In the genomic region with DNA sequence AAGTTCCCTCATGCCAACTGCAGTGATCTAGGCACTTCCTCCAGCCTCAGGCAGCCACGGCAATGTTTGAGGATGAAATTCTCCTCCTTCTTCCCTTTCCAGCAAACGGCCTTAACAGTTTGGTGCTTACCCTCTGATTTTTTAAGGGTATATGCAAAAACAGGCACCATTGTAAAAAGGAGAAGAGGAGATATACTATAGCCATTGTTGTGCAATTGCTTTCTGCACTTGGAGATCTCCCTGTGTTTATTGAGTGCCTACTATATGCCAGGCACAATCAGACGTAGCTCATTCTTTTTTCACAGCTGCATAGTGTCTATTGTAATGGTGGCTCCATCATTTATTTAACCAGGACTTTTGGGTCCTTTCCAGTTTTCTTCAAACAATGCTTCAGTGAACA, we compare ENCODE assay signal across 17 cellular contexts. TPM values are rescaled to one million over a fixed set of nuclear protein-coding genes. Genes with fewer than 3 reads are reported as not detected.
DNase-seq lines count a peak whose midpoint lies in the region; ATAC-seq and TF ChIP-seq lines count a peak whose summit lies in the region.
"Had no signal": no experiment of that assay in that cellular context is flagged by ENCODE, and none has a peak within 500 bp of the region (broad histone marks: within the 10 kb centered on the region; RNA-seq: fewer than 3 reads in every experiment).

No MANE protein-coding gene starts in this region.

- no peak for ATAC-seq in activated CD4-positive, CD25-positive, alpha-beta regulatory T cell treated with anti-CD3 and anti-CD28 coated beads, Interleukin-2, amount 50 U/mL, for 24 hours
- ATAC-seq: pancreas had no signal

- POLR2A ChIA-PET in activated CD4-positive, alpha-beta T cell treated with anti-CD3 and anti-CD28 coated beads, Interleukin-2, amount 10 ng/mL, durations not matched to agents 7 days and 5 days (lab: Charles Lee): no interaction called here

- TF ChIP-seq POLR2A in NB4 (IDR thresholded peaks at IDR 0.05; ENCODE audit: extremely low read depth, insufficient read length): no peak
- TF ChIP-seq POLR2A in esophagus squamous epithelium (IDR thresholded peaks at IDR 0.05): no peak
- no peak for TF ChIP-seq POLR2A in spleen (IDR thresholded peaks at IDR 0.05)

- TF ChIP-seq CTCF in NB4 (IDR thresholded peaks at IDR 0.05; ENCODE audit: low read depth, low read length): no peak
- no peak for TF ChIP-seq CTCF in esophagus squamous epithelium (IDR thresholded peaks at IDR 0.05)
- no peak for TF ChIP-seq CTCF in spleen (IDR thresholded peaks at IDR 0.05 in 8 of 11, conservative IDR thresholded peaks at IDR 0.05 in 3 of 11)
- TF ChIP-seq CTCF in GM10266 (IDR thresholded peaks at IDR 0.05; ENCODE audit: control insufficient read depth, insufficient read depth, low read depth, missing control alignments): no peak

- peaks cover 39 to 98% (median 84%) of the 10 kb centered on the region in 3 donors for H3K4me1 ChIP-seq in esophagus squamous epithelium
- H3K4me1 ChIP-seq in spleen: peaks cover 23 to 88% (median 58%) of the 10 kb centered on the region in 6 donors

- CTCF ChIA-PET in activated CD4-positive, alpha-beta T cell treated with anti-CD3 and anti-CD28 coated beads, Interleukin-2, amount 10 ng/mL, durations not matched to agents 7 days and 5 days (lab: Charles Lee): interaction anchor here (1.2 kb wide), 1 partner anchor 19 kb away, joined by 4 read pairs; no protein-coding TSS in a partner anchor

- peak overlapping the region; percentile 88 to 95 (median 94) for H3K27ac ChIP-seq in esophagus squamous epithelium
- H3K27ac ChIP-seq in spleen: peak overlapping the region in 5 of 8 donors; percentile 61 to 76 (median 73)
- H3K27ac ChIP-seq: SJSA1 had no signal

- DNase-seq in CD1c-positive myeloid dendritic cell (ENCODE audit: extremely low spot score): peak; percentile 70
- peak; percentile 53 for DNase-seq in NB4 (ENCODE audit: low read depth)
- DNase-seq in esophagus squamous epithelium (lab: John Stamatoyannopoulos, UW): no peak
- DNase-seq in spleen: no peak
- DNase-seq in GM10266 (ENCODE audit: extremely low spot score): no peak
- DNase-seq in COR-L47 (lab: John Stamatoyannopoulos, UW): no peak
- no peak for DNase-seq in activated CD4-positive, alpha-beta T cell treated with anti-CD3 and anti-CD28 coated beads, Interleukin-2, amount 10 ng/mL, durations not matched to agents 7 days and 5 days
- DNase-seq: activated naive CD4-positive, alpha-beta T cell treated with Interleukin-2 at 50 U/mL for 16 hours; central memory CD4-positive, alpha-beta T cell; hippocampal formation; Karpas-422; NCI-H187 treated with DMSO at 0.1 percent for 48 hours; NCI-H748 treated with DMSO at 0.1 percent for 48 hours had no signal

- no peaks in the 10 kb centered on the region for H3K36me3 Mint-ChIP-seq in activated CD4-positive, alpha-beta T cell treated with anti-CD3 and anti-CD28 coated beads, Interleukin-2, amount 10 ng/mL, durations not matched to agents 7 days and 5 days (ENCODE audit: low read depth)

- no peak overlapping the region for H3K4me3 Mint-ChIP-seq in activated CD4-positive, alpha-beta T cell treated with anti-CD3 and anti-CD28 coated beads, Interleukin-2, amount 10 ng/mL, durations not matched to agents 7 days and 5 days

- peaks cover 17% of the 10 kb centered on the region for H3K4me1 Mint-ChIP-seq in activated CD4-positive, alpha-beta T cell treated with anti-CD3 and anti-CD28 coated beads, Interleukin-2, amount 10 ng/mL, durations not matched to agents 7 days and 5 days

- H3K36me3 ChIP-seq in esophagus squamous epithelium (peaks cover 0 to 9% (median 8%) of the 10 kb centered on the region in 3 donors), spleen (peaks cover 0 to 44% (median 3%) of the 10 kb centered on the region in 6 donors)
- H3K36me3 ChIP-seq: pancreas had no signal

- intact Hi-C loops in esophagus squamous epithelium (cut with DNase I) (no loop called here), spleen (cut with DNase I; ENCODE audit: low total_unique reads) (no loop called here)

- H3K4me3 ChIP-seq in NB4 (ENCODE audit: low read depth, low read length): no peak overlapping the region
- no peak overlapping the region for H3K4me3 ChIP-seq in esophagus squamous epithelium
- H3K4me3 ChIP-seq in spleen: no peak overlapping the region
- H3K4me3 ChIP-seq: lung, pancreas, SJSA1 had no signal

- no peaks in the 10 kb centered on the region for H3K9me3 ChIP-seq in esophagus squamous epithelium
- H3K9me3 ChIP-seq in spleen: no peaks in the 10 kb centered on the region
- H3K9me3 ChIP-seq: pancreas, SJSA1 had no signal

- H3K27me3 ChIP-seq in esophagus squamous epithelium (no peaks in the 10 kb centered on the region), spleen (replicated peaks in 1 of 7) (peaks cover 0 to 10% (median 0%) of the 10 kb centered on the region in 7 donors)
- H3K27me3 ChIP-seq: pancreas, SJSA1 had no signal

- H3K27me3 Mint-ChIP-seq in activated CD4-positive, alpha-beta T cell treated with anti-CD3 and anti-CD28 coated beads, Interleukin-2, amount 10 ng/mL, durations not matched to agents 7 days and 5 days: peaks cover 21% of the 10 kb centered on the region

- WGBS in esophagus squamous epithelium, 2 donors: 23 to 28% methylated on average over 3 of the region's 3 CpGs
- WGBS in spleen, 5 donors: 18 to 47% (median 31%) methylated on average over 3 of the region's 3 CpGs

- no peak overlapping the region for H3K27ac Mint-ChIP-seq in activated CD4-positive, alpha-beta T cell treated with anti-CD3 and anti-CD28 coated beads, Interleukin-2, amount 10 ng/mL, durations not matched to agents 7 days and 5 days

- no peaks in the 10 kb centered on the region for H3K9me3 Mint-ChIP-seq in activated CD4-positive, alpha-beta T cell treated with anti-CD3 and anti-CD28 coated beads, Interleukin-2, amount 10 ng/mL, durations not matched to agents 7 days and 5 days

RNA-seq across cellular contexts. Expression of gene GSN, which starts 29.5 kb away (rescaled TPM):
- total RNA-seq in esophagus squamous epithelium (1,000 to 10,000 TPM in 2 of 4 donors, 100 to 1,000 TPM in 2; 287 to 1,151 (median 926) TPM), spleen (100 to 1,000 TPM; 165 to 432 (median 263) TPM)
- polyA plus RNA-seq in spleen: 100 to 1,000 TPM; 115 to 252 (median 122) TPM
- total RNA-seq in activated CD4-positive, alpha-beta T cell treated with anti-CD3 and anti-CD28 coated beads, Interleukin-2, amount 10 ng/mL, durations not matched to agents 7 days and 5 days: 1 to 10 TPM; 2.9 to 3.4 TPM

Comparison
In these comparisons a context has a peak if more than half of its experiments do, and no peak if none do; other contexts are left out.
1. DNase-seq: peak in CD1c-positive myeloid dendritic cell (single experiment) and NB4 (single experiment); none in esophagus squamous epithelium (single experiment), spleen (single experiment), GM10266 (single experiment), COR-L47 (single experiment) and activated CD4-positive, alpha-beta T cell treated with anti-CD3 and anti-CD28 coated beads, Interleukin-2, amount 10 ng/mL, durations not matched to agents 7 days and 5 days (single experiment).
2. RNA of gene GSN, which starts 29.5 kb away (total RNA-seq): 287 to 1,151 TPM in esophagus squamous epithelium and 165 to 432 TPM in spleen; 2.9 to 3.4 TPM in activated CD4-positive, alpha-beta T cell treated with anti-CD3 and anti-CD28 coated beads, Interleukin-2, amount 10 ng/mL, durations not matched to agents 7 days and 5 days; every median in the first group is over 10 times any median in the second.